In genomic region chr9:107422189-107422802, GRCh38 we compare ENCODE assay signal across 8 cellular contexts.
DNase-seq lines count a peak whose midpoint lies in the region; ATAC-seq, FAIRE-seq and TF ChIP-seq lines count a peak whose summit lies in the region.

No MANE protein-coding gene starts in this region.

- no peak overlapping the region for H2AFZ ChIP-seq in KMS-11 (ENCODE audit: low read depth)
- no peak overlapping the region; the same call in 1 of the 2 replicates for H2AFZ ChIP-seq in PC-9

- no TSS peak for BruUV-seq in PC-9 (replicated peaks; lab: Mats Ljungman, UMichigan)

- intact Hi-C loops in PC-9 (cut with micrococcal nuclease; ENCODE audit: unreplicated experiment) (loop anchor here (1.0 to 2.0 kb wide), 5 partner anchors 63 to 1392 kb away; no protein-coding TSS in a partner anchor), left colon (cut with DNase I, micrococcal nuclease) (no loop called here)

- H3K4me3 ChIP-seq in AG09309 (ENCODE audit: control insufficient read depth, low read depth, low read length), result no peak overlapping the region
- H3K4me3 ChIP-seq in KMS-11 (IDR thresholded peaks at IDR 0.05; ENCODE audit: insufficient read depth, low read depth, low read length), result no peak overlapping the region
- no peak overlapping the region for H3K4me3 ChIP-seq in PC-9
- H3K4me3 ChIP-seq in bronchial epithelial cell (ENCODE audit: low read depth, low read length), result no peak overlapping the region

- TF ChIP-seq CTCF in AG09309 (IDR thresholded peaks at IDR 0.05; ENCODE audit: control insufficient read depth, insufficient read depth, low read depth, low read length, missing control alignments), result peak; percentile 74
- peak; percentile 64 for TF ChIP-seq CTCF in KMS-11 (conservative IDR thresholded peaks at IDR 0.05; ENCODE audit: low read depth, low read length)
- peak; percentile 88 for TF ChIP-seq CTCF in PC-9 (conservative IDR thresholded peaks at IDR 0.05)
- TF ChIP-seq CTCF in bronchial epithelial cell (IDR thresholded peaks at IDR 0.05; ENCODE audit: insufficient read depth, low read length, severe bottlenecking), result peak; percentile 87

- peak; percentile 82 for FAIRE-seq in bronchial epithelial cell (lab: Jason Lieb, UNC)

- no peaks in the 10 kb centered on the region for H3K9me2 ChIP-seq in PC-9 (ENCODE audit: insufficient read depth)

- H3K27me3 ChIP-seq in KMS-11 (ENCODE audit: insufficient read depth, low read depth) (no peaks in the 10 kb centered on the region), PC-9 (ENCODE audit: insufficient read depth, low read depth) (no peaks in the 10 kb centered on the region), bronchial epithelial cell (ENCODE audit: control insufficient read depth, insufficient read depth, low read length) (no peaks in the 10 kb centered on the region)

- ATAC-seq in GM18868 (IDR thresholded peaks at IDR 0.05; ENCODE audit: unreplicated experiment) (peak; percentile 54), left colon (peak; percentile 94)

- peak; percentile 31 for DNase-seq in AG09309 (ENCODE audit: low read depth)
- DNase-seq in PC-9, result peak; percentile 65 to 79
- DNase-seq in bronchial epithelial cell (ENCODE audit: low read depth), result peak; percentile 70
- peak; percentile 79 to 82 for DNase-seq in left colon
- DNase-seq in stimulated activated CD8-positive, alpha-beta memory T cell treated with anti-CD3 and anti-CD28 coated beads, Interleukin-4, amount 100 ng/mL, for 48 hours, result peak; percentile 53
- no peak for DNase-seq in OCI-M2 (lab: John Stamatoyannopoulos, UW; ENCODE audit: unreplicated experiment)

- POLR2A ChIA-PET in PC-9 (lab: Charles Lee; ENCODE audit: unreplicated experiment), result no interaction called here

- no peaks in the 10 kb centered on the region for H3K36me3 ChIP-seq in KMS-11 (ENCODE audit: insufficient read depth)
- H3K36me3 ChIP-seq in PC-9 (ENCODE audit: low read depth), result no peaks in the 10 kb centered on the region
- H3K36me3 ChIP-seq in bronchial epithelial cell (ENCODE audit: control insufficient read depth, insufficient read depth, low read length), result no peaks in the 10 kb centered on the region

- H3K79me2 ChIP-seq in KMS-11 (ENCODE audit: insufficient read depth, low read depth), result no peaks in the 10 kb centered on the region
- H3K79me2 ChIP-seq in PC-9 (ENCODE audit: low read depth), result no peaks in the 10 kb centered on the region

- no peaks in the 10 kb centered on the region for H3F3A ChIP-seq in PC-9 (ENCODE audit: insufficient read depth, low read depth)

- no peak overlapping the region for H3K27ac ChIP-seq in KMS-11
- H3K27ac ChIP-seq in PC-9, result no peak overlapping the region

- H4K20me1 ChIP-seq in KMS-11 (ENCODE audit: insufficient read depth) (no peaks in the 10 kb centered on the region), PC-9 (ENCODE audit: insufficient read depth) (no peaks in the 10 kb centered on the region)

- H3K4me2 ChIP-seq in KMS-11 (no peak overlapping the region), PC-9 (no peak overlapping the region)

- CTCF ChIA-PET in PC-9 (lab: Charles Lee), result interaction anchor here (0.6 to 1.0 kb wide), 4 partner anchors 65 to 1340 kb away, joined by 3 to 4 read pairs (median 4); no protein-coding TSS in a partner anchor

- H3K4me1 ChIP-seq in KMS-11 (ENCODE audit: low read depth, poor library complexity, severe bottlenecking), result no peaks in the 10 kb centered on the region
- no peaks in the 10 kb centered on the region for H3K4me1 ChIP-seq in PC-9 (replicated peaks; ENCODE audit: insufficient read depth)

- no peaks in the 10 kb centered on the region for H3K9me3 ChIP-seq in PC-9 (ENCODE audit: insufficient read depth, low read depth)

- H3K9ac ChIP-seq in KMS-11, result no peak overlapping the region
